24 cellular contexts compared by ENCODE assay signal in the genomic region with DNA sequence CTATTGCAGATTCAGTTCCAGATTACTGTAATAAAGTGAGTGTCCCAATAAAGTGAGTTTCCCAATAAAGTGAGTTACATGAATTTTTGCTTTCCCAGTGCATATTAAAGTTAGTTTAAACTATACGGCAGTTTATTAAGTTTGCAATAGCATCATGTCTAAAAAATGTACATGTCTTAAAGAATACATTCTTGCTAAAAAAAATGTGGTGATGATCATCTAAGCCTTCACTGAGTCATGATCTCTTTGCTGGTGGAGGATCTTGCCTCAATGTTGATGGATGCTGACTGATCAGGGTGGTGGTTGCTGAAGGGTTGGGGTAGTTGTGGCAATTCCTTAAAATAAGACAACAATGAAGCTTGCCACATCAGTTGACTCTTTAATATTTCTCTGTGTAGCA.
A peak's percentile ranks its signal among the peaks of the same experiment; 100 is the strongest.
DNase-seq lines count a peak whose midpoint lies in the region; ATAC-seq and TF ChIP-seq lines count a peak whose summit lies in the region.
"Had no signal": no experiment of that assay in that cellular context is flagged by ENCODE, and none has a peak within 500 bp of the region (broad histone marks: within the 10 kb centered on the region; RNA-seq: fewer than 3 reads in every experiment).

No MANE protein-coding gene starts in this region.

- TF ChIP-seq CTCF in dorsolateral prefrontal cortex (IDR thresholded peaks at IDR 0.05 in 54 of 56, conservative IDR thresholded peaks at IDR 0.05 in 2 of 56; ENCODE audit: low read depth in 1 of 56, partially characterized antibody in 56 of 56) (no peak), left ventricle myocardium inferior (IDR thresholded peaks at IDR 0.05; ENCODE audit: borderline replicate concordance) (no peak)

- H3K9me3 ChIP-seq in left ventricle myocardium inferior (replicated peaks), result no peaks in the 10 kb centered on the region
- H3K9me3 ChIP-seq: BE2C, MG63 had no signal

- intact Hi-C loops in dorsolateral prefrontal cortex (cut with DNase I) (no loop called here), left ventricle myocardium inferior (cut with micrococcal nuclease) (no loop called here)

- no peaks in the 10 kb centered on the region for H3K36me3 ChIP-seq in left ventricle myocardium inferior
- H3K36me3 ChIP-seq: BE2C, MG63 had no signal

- no peak for ATAC-seq in GM18858 (IDR thresholded peaks at IDR 0.05; ENCODE audit: unreplicated experiment)
- ATAC-seq: HCT116, HepG2, K562 had no signal

- H3K4me3 ChIP-seq in dorsolateral prefrontal cortex (no peak overlapping the region), left ventricle myocardium inferior (no peak overlapping the region)
- H3K4me3 ChIP-seq: K562, MG63 had no signal

- DNase-seq in ELR (ENCODE audit: low read depth) (peak; percentile 66), NCI-H226 (peak; percentile 22), fibroblast of peridontal ligament (ENCODE audit: extremely low read depth) (peak; percentile 50), dorsolateral prefrontal cortex (no peak), left ventricle myocardium inferior (no peak)
- DNase-seq in activated CD4-positive, alpha-beta T cell treated with anti-CD3 and anti-CD28 coated beads for 48 hours, result no peak
- DNase-seq: BE2C; CD8-positive, alpha-beta memory T cell; DMS79 treated with DMSO at 0.1 percent for 48 hours; Kasumi-1; MG63; NCI-H1105 treated with DMSO at 0.1 percent for 48 hours; NCI-H146; NCI-H2029; NCI-H446 treated with DMSO at 0.1 percent for 48 hours; NCI-H526; Right ventricle myocardium superior; RPMI8226; T-helper 1 cell had no signal

- H3K4me1 ChIP-seq in left ventricle myocardium inferior, result no peaks in the 10 kb centered on the region
- H3K4me1 ChIP-seq: BE2C had no signal

- H3K27me3 ChIP-seq in dorsolateral prefrontal cortex (peaks cover 0 to 13% (median 0%) of the 10 kb centered on the region in 45 donors), left ventricle myocardium inferior (ENCODE audit: low read depth) (no peaks in the 10 kb centered on the region)
- H3K27me3 ChIP-seq: BE2C, MG63 had no signal

- H3K27ac ChIP-seq in dorsolateral prefrontal cortex, result no peak overlapping the region
- H3K27ac ChIP-seq in left ventricle myocardium inferior (replicated peaks), result no peak overlapping the region
- H3K27ac ChIP-seq: HL-60 had no signal

Comparison
In these comparisons a context has a peak if more than half of its experiments do, and no peak if none do; other contexts are left out.
1. DNase-seq: peak in ELR (single experiment), NCI-H226 (single experiment) and fibroblast of peridontal ligament (single experiment); none in dorsolateral prefrontal cortex (0 of 10), left ventricle myocardium inferior (single experiment) and activated CD4-positive, alpha-beta T cell treated with anti-CD3 and anti-CD28 coated beads for 48 hours (single experiment).